In the genomic region with DNA sequence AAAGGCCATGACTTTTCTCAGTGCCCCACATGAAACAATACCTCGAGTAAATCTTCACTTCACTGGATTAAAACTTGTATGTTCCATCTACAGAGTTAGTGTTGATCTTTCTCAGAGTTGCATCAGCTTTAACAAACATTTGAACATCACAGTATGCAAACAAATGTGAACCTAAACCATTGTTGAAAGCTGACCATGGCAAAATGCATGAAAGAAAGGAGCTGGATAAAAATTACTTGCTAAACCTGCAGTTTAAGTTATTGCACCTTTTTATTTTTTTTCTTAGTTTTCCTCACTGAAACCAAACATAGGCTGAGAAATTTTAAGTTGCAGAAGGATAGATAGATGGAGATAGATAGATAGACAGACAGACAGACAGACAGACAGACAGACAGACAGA, we compare ENCODE assay signal across 19 cellular contexts.
A peak's percentile ranks its signal among the peaks of the same experiment; 100 is the strongest.
DNase-seq lines count a peak whose midpoint lies in the region; ATAC-seq, FAIRE-seq and TF ChIP-seq lines count a peak whose summit lies in the region.
"Had no signal": no experiment of that assay in that cellular context is flagged by ENCODE, and none has a peak within 500 bp of the region (broad histone marks: within the 10 kb centered on the region; RNA-seq: fewer than 3 reads in every experiment).

No MANE protein-coding gene starts in this region.

- BruUV-seq in Caco-2 (replicated peaks; lab: Mats Ljungman, UMichigan) (no TSS peak), HepG2 (replicated peaks; lab: Mats Ljungman, UMichigan) (no TSS peak)

- intact Hi-C loops in Caco-2 (cut with micrococcal nuclease; ENCODE audit: unreplicated experiment) = loop anchor here (1.0 to 2.0 kb wide), 3 partner anchors 36 to 107 kb away; a partner anchor contains a TSS
- intact Hi-C loops in HepG2 (cut with micrococcal nuclease; ENCODE audit: unreplicated experiment) = loop anchor here (10.0 kb wide), 1 partner anchor 420 kb away; no protein-coding TSS in a partner anchor

- TF ChIP-seq RAD21 in HepG2 (CRISPR knock-in tag; IDR thresholded peaks at IDR 0.05) = no peak

- TF ChIP-seq EP300 in HepG2 (IDR thresholded peaks at IDR 0.05; ENCODE audit: low read depth in 2 of 2, low read length in 2 of 2) (peak; percentile 80 to 98), HepG2 (CRISPR knock-in tag; IDR thresholded peaks at IDR 0.05; ENCODE audit: borderline replicate concordance) (peak; percentile 84; the same call in 1 of the 2 replicates)

- H3K4me3 Mint-ChIP-seq in Caco-2 (ENCODE audit: unreplicated experiment) (peak overlapping the region; percentile 39), astrocyte (ENCODE audit: unreplicated experiment) (no peak overlapping the region)
- H3K4me3 Mint-ChIP-seq: activated naive CD4-positive, alpha-beta T cell treated with anti-CD3 and anti-CD28 coated beads, Interleukin-2, amount 50 U/mL, for 24 hours had no signal

- H3K27me3 Mint-ChIP-seq in Caco-2 (ENCODE audit: insufficient read depth, unreplicated experiment) (no peaks in the 10 kb centered on the region), astrocyte (ENCODE audit: low read depth, unreplicated experiment) (no peaks in the 10 kb centered on the region)

- H3K27ac ChIP-seq in astrocyte (ENCODE audit: low read depth, low read length) (no peak overlapping the region), HepG2 (ENCODE audit: extremely low read length, insufficient read depth, low read length) (peak overlapping the region; percentile 74)
- H3K27ac ChIP-seq: BLaER1, esophagus muscularis mucosa, neutrophil, sigmoid colon, SJSA1 had no signal

- ATAC-seq in HepG2 (peak; percentile 83), GM18907 (IDR thresholded peaks at IDR 0.05; ENCODE audit: unreplicated experiment) (no peak)

- H3K9me3 Mint-ChIP-seq in Caco-2 (ENCODE audit: unreplicated experiment) (peaks cover 11% of the 10 kb centered on the region), astrocyte (ENCODE audit: unreplicated experiment) (no peaks in the 10 kb centered on the region)
- H3K9me3 Mint-ChIP-seq: activated naive CD4-positive, alpha-beta T cell treated with anti-CD3 and anti-CD28 coated beads, Interleukin-2, amount 50 U/mL, for 24 hours had no signal

- H3K9ac ChIP-seq in astrocyte (ENCODE audit: low read length) (no peak overlapping the region), HepG2 (ENCODE audit: insufficient read depth, low read depth, low read length) (0 out of 2 replicates have a peak overlapping the region, but pooled peaks have one; percentile 42)
- H3K9ac ChIP-seq: BLaER1 had no signal

- H3K4me1 Mint-ChIP-seq in Caco-2 (ENCODE audit: low read depth, unreplicated experiment) = peaks cover 47% of the 10 kb centered on the region
- peaks cover 39% of the 10 kb centered on the region for H3K4me1 Mint-ChIP-seq in astrocyte (ENCODE audit: low read depth, unreplicated experiment)

- FAIRE-seq in astrocyte (lab: Jason Lieb, UNC) (no peak), HepG2 (lab: Jason Lieb, UNC) (peak; percentile 90)

- H3K4me1 ChIP-seq in Caco-2 (peaks cover 66% of the 10 kb centered on the region), astrocyte (ENCODE audit: insufficient read depth, low read length) (peaks cover 25% of the 10 kb centered on the region), HepG2 (ENCODE audit: insufficient read depth, low read length) (peaks cover 72% of the 10 kb centered on the region)
- H3K4me1 ChIP-seq: BLaER1, SJSA1 had no signal

- WGBS in HepG2 (ENCODE audit: low lambda C conversion rate) = 0% methylated on average over 1 of the region's 1 CpG

- CTCF ChIA-PET in Caco-2 (lab: Charles Lee) (interaction anchor here (1.8 kb wide), 1 partner anchor 36 kb away, joined by 7 read pairs; no protein-coding TSS in a partner anchor), HepG2 (lab: Yijun Ruan, JAX; ENCODE audit: low intra/inter-chr PET ratio, low total read pairs) (no interaction called here)

- H3K36me3 Mint-ChIP-seq in Caco-2 (ENCODE audit: insufficient read depth, unreplicated experiment) (peaks cover 12% of the 10 kb centered on the region), astrocyte (ENCODE audit: low read depth, unreplicated experiment) (peaks cover 2% of the 10 kb centered on the region)
- H3K36me3 Mint-ChIP-seq: activated naive CD4-positive, alpha-beta T cell treated with anti-CD3 and anti-CD28 coated beads, Interleukin-2, amount 50 U/mL, for 24 hours had no signal

- POLR2A ChIA-PET in Caco-2 (lab: Charles Lee) = interaction anchor here (0.7 to 1.6 kb wide), 2 partner anchors 85 to 107 kb away, joined by 3 to 16 read pairs; a partner anchor contains a TSS
- POLR2A ChIA-PET in HepG2 (lab: Yijun Ruan, JAX) = interaction anchor here (0.6 to 5.5 kb wide), 5 partner anchors 36 to 718 kb away, joined by 3 to 73 read pairs (median 4); a partner anchor contains a TSS

- H3K4me3 ChIP-seq in Caco-2 (ENCODE audit: low read depth, low read length) (no peak overlapping the region), astrocyte (ENCODE audit: insufficient read depth, low read depth, low read length) (no peak overlapping the region), HepG2 (replicated peaks in 1 of 3; ENCODE audit: insufficient read depth in 1 of 3, low read depth in 2 of 3, low read length in 3 of 3) (peak overlapping the region in 1 of 3 experiments; percentile 8; a peak in 2 of 6 replicates)
- H3K4me3 ChIP-seq: BLaER1, esophagus muscularis mucosa, sigmoid colon, SJSA1 had no signal

- TF ChIP-seq POLR2A in HepG2 (IDR thresholded peaks at IDR 0.05; ENCODE audit: insufficient read depth in 1 of 2, low read depth in 2 of 2, low read length in 2 of 2) = no peak

- in situ Hi-C loops in HepG2 (cut with HindIII; ENCODE audit: extremely low pct_ligation_motif_present, low pct_unique_long_range_greater_than_20kb) = no loop called here

- H2AFZ ChIP-seq in astrocyte (ENCODE audit: low read depth, low read length) = no peak overlapping the region
- no peak overlapping the region for H2AFZ ChIP-seq in HepG2 (ENCODE audit: low read length)

- H4K20me1 ChIP-seq in astrocyte (ENCODE audit: insufficient read depth, low read length) (no peaks in the 10 kb centered on the region), HepG2 (ENCODE audit: insufficient read depth, low read length) (no peaks in the 10 kb centered on the region)
- H4K20me1 ChIP-seq: BLaER1 had no signal

- TF ChIP-seq CTCF in Caco-2 (IDR thresholded peaks at IDR 0.05; ENCODE audit: insufficient read depth in 1 of 2, low read depth in 1 of 2, low read length in 1 of 2, severe bottlenecking in 1 of 2, unreplicated experiment in 1 of 2) = no peak
- TF ChIP-seq CTCF in astrocyte (IDR thresholded peaks at IDR 0.05; ENCODE audit: insufficient read depth, low read depth, low read length) = no peak
- no peak for TF ChIP-seq CTCF in HepG2 (CRISPR knock-in tag; IDR thresholded peaks at IDR 0.05)
- TF ChIP-seq CTCF in GM20000 (IDR thresholded peaks at IDR 0.05; ENCODE audit: extremely low read depth, missing control alignments) = no peak

- no peaks in the 10 kb centered on the region for H3K36me3 ChIP-seq in Caco-2 (ENCODE audit: control insufficient read depth, insufficient read depth, low read length)
- H3K36me3 ChIP-seq in astrocyte (ENCODE audit: insufficient read depth, low read length) = no peaks in the 10 kb centered on the region
- H3K36me3 ChIP-seq in HepG2 (replicated peaks in 1 of 2; ENCODE audit: control insufficient read depth in 1 of 2, insufficient read depth in 2 of 2, low read length in 2 of 2) = no peaks in the 10 kb centered on the region
- H3K36me3 ChIP-seq: BLaER1, brain microvascular endothelial cell, esophagus muscularis mucosa, neutrophil, sigmoid colon, SJSA1 had no signal

- DNase-seq in Caco-2 (peak in 1 of 2 experiments; percentile 69), HuH-7.5 (ENCODE audit: low spot score) (peak; percentile 63), astrocyte (ENCODE audit: low read depth) (no peak), HepG2 (ENCODE audit: low spot score) (peak; percentile 95), GM20000 (ENCODE audit: low spot score) (no peak), NCI-H2081 treated with DMSO at 0.1 percent for 48 hours (lab: John Stamatoyannopoulos, UW) (no peak)
- DNase-seq: activated CD4-positive, alpha-beta T cell treated with anti-CD3 and anti-CD28 coated beads for 48 hours; hypothalamus; MV-4-11; NCI-H2171; sigmoid colon; stimulated activated CD4-positive, alpha-beta T cell treated with anti-CD3 and anti-CD28 coated beads, Interleukin-4, amount 100 ng/mL, for 1 hour had no signal

- no peaks in the 10 kb centered on the region for H3K27me3 ChIP-seq in Caco-2 (replicated peaks; ENCODE audit: control insufficient read depth, insufficient read depth, low read length)
- no peaks in the 10 kb centered on the region for H3K27me3 ChIP-seq in astrocyte (ENCODE audit: insufficient read depth, low read length)
- no peaks in the 10 kb centered on the region for H3K27me3 ChIP-seq in HepG2 (ENCODE audit: control insufficient read depth in 1 of 2, insufficient read depth in 2 of 2, low read length in 2 of 2)
- H3K27me3 ChIP-seq: BLaER1, brain microvascular endothelial cell, esophagus muscularis mucosa, neutrophil, sigmoid colon, SJSA1 had no signal

- H3K4me2 ChIP-seq in astrocyte (ENCODE audit: low read length) (no peak overlapping the region), HepG2 (ENCODE audit: low read depth, low read length) (peak overlapping the region; percentile 39)
- H3K4me2 ChIP-seq: BLaER1 had no signal

- H3K27ac Mint-ChIP-seq in Caco-2 (ENCODE audit: unreplicated experiment) = peak overlapping the region; percentile 87
- H3K27ac Mint-ChIP-seq in astrocyte (ENCODE audit: unreplicated experiment) = peak overlapping the region; percentile 53
- H3K27ac Mint-ChIP-seq: activated naive CD4-positive, alpha-beta T cell treated with anti-CD3 and anti-CD28 coated beads, Interleukin-2, amount 50 U/mL, for 24 hours had no signal

- H3K79me2 ChIP-seq in astrocyte (ENCODE audit: insufficient read depth, low read length) = no peaks in the 10 kb centered on the region
- no peaks in the 10 kb centered on the region for H3K79me2 ChIP-seq in HepG2 (ENCODE audit: insufficient read depth, low read length)

- H3K9me3 ChIP-seq in Caco-2 (no peaks in the 10 kb centered on the region), astrocyte (ENCODE audit: insufficient read depth, low read depth, low read length) (peaks cover 4% of the 10 kb centered on the region), HepG2 (ENCODE audit: low read length) (no peaks in the 10 kb centered on the region)
- H3K9me3 ChIP-seq: BLaER1, esophagus muscularis mucosa, neutrophil, sigmoid colon, SJSA1 had no signal

TF ChIP-seq in HepG2, 621 proteins besides CTCF, POLR2A, EP300 and RAD21 (continues in another document):
- no peak for TF ChIP-seq IKZF4 (CRISPR knock-in tag; IDR thresholded peaks at IDR 0.05; ENCODE audit: borderline replicate concordance, low read depth, not compliant biosample characterization)
- no peak for TF ChIP-seq RARG (CRISPR knock-in tag; IDR thresholded peaks at IDR 0.05; ENCODE audit: low read depth)
- peak; percentile 79 for TF ChIP-seq TCF7 (IDR thresholded peaks at IDR 0.05; ENCODE audit: low read depth)
- TF ChIP-seq SMC3 (IDR thresholded peaks at IDR 0.05; ENCODE audit: low read length) = no peak; the same call in 1 of the 2 replicates
- TF ChIP-seq ZNF607 (CRISPR knock-in tag; IDR thresholded peaks at IDR 0.05; ENCODE audit: borderline replicate concordance) = no peak
- no peak for TF ChIP-seq MATR3 (CRISPR knock-in tag; IDR thresholded peaks at IDR 0.05)
- TF ChIP-seq ZNF205 (CRISPR knock-in tag; IDR thresholded peaks at IDR 0.05) = peak; percentile 71; the same call in 1 of the 2 replicates
- TF ChIP-seq TBX2 (CRISPR knock-in tag; IDR thresholded peaks at IDR 0.05; ENCODE audit: borderline replicate concordance) = peak; percentile 25; the same call in 1 of the 2 replicates

Comparison
In these comparisons a context has a peak if more than half of its experiments do, and no peak if none do; other contexts are left out.
1. DNase-seq: peak in HuH-7.5 (single experiment) and HepG2 (single experiment); none in astrocyte (single experiment), GM20000 (single experiment) and NCI-H2081 treated with DMSO at 0.1 percent for 48 hours (single experiment).